In the genomic region with DNA sequence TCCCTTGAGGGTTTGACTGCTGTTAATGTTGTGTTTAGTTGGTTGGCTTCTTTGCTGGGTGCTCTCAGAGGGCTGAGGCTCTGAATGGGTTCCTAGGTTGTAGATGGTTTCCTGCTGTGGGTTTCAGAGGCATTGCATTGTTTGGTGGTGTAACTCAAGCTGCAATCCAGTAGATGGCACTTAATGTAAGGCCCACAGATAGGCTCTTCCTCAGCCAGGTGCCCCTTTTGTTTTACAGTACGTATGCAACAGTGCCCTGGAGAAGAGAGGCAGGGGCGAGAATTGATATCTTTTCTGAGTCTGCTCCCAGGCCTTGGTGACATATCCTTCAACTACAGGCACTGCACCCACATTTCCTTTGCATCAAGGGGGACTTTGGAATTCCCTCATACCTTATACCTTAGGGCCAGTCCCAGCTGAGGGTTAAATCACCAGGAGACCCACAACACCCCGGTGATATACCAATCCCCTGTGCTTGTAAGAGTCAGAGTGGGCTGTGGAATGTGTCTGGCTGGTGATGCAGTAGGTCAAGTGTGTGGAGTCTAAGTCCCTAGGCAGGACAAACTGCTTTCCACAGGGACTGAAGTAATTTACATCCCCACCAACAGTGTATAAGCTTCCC, we compare ENCODE assay signal across 9 cellular contexts. TPM values are rescaled to one million over a fixed set of nuclear protein-coding genes. Genes with fewer than 3 reads are reported as not detected.
DNase-seq lines count a peak whose midpoint lies in the region; TF ChIP-seq lines count a peak whose summit lies in the region.
"Had no signal": no experiment of that assay in that cellular context is flagged by ENCODE, and none has a peak within 500 bp of the region (broad histone marks: within the 10 kb centered on the region; RNA-seq: fewer than 3 reads in every experiment).

No MANE protein-coding gene starts in this region.

- H3K9ac ChIP-seq in GM23248: no peak overlapping the region

- H3K36me3 ChIP-seq in GM23248 (ENCODE audit: low read depth): no peaks in the 10 kb centered on the region

- no peaks in the 10 kb centered on the region for H3K9me3 ChIP-seq in GM23248 (ENCODE audit: low read depth)

- H3K4me3 ChIP-seq in GM23248 (no peak overlapping the region), retinal pigment epithelial cell (ENCODE audit: low read length) (no peak overlapping the region)

- H3K27me3 ChIP-seq in GM23248 (replicated peaks; ENCODE audit: insufficient read depth): peaks cover 38% of the 10 kb centered on the region

- H3F3A ChIP-seq in GM23248 (ENCODE audit: insufficient read depth): no peaks in the 10 kb centered on the region

- H3K4me1 ChIP-seq in GM23248 (ENCODE audit: insufficient read depth): no peaks in the 10 kb centered on the region

- DNase-seq in NCI-H1417 (lab: John Stamatoyannopoulos, UW) (peak in 2 of 3 experiments; percentile 14 to 62), NCI-H1417 treated with DMSO at 0.1 percent for 48 hours (lab: John Stamatoyannopoulos, UW) (no peak), GM23248 (peak; percentile 24), SW480 (ENCODE audit: low spot score) (peak; percentile 42), retinal pigment epithelial cell (ENCODE audit: low read depth) (no peak), CD1c-positive myeloid dendritic cell (ENCODE audit: extremely low spot score) (no peak), NCI-H446 treated with DMSO at 0.1 percent for 48 hours (lab: John Stamatoyannopoulos, UW) (no peak)

- no peaks in the 10 kb centered on the region for H3K79me2 ChIP-seq in GM23248 (ENCODE audit: insufficient read depth)

- no peak overlapping the region for H3K4me2 ChIP-seq in GM23248 (ENCODE audit: unreplicated experiment)

- no peaks in the 10 kb centered on the region for H3K9me2 ChIP-seq in GM23248 (ENCODE audit: insufficient read depth)

- no peak for TF ChIP-seq EP300 in Ishikawa (IDR thresholded peaks at IDR 0.05; ENCODE audit: borderline replicate concordance)

- in situ Hi-C loops in GM23248 (cut with MboI): no loop called here

- no peaks in the 10 kb centered on the region for H4K20me1 ChIP-seq in GM23248 (ENCODE audit: insufficient read depth)

- WGBS in GM23248 (ENCODE audit: low coverage in 1 of 2, low lambda C conversion rate in 2 of 2, missing lambda C conversion rate in 2 of 2), 2 experiments: 75 to 77% methylated on average over 3 of the region's 3 CpGs

- H2AFZ ChIP-seq in GM23248: no peak overlapping the region

- peak; percentile 47 for TF ChIP-seq RAD21 in Ishikawa (IDR thresholded peaks at IDR 0.05; ENCODE audit: low read depth)

- peak; percentile 30 for TF ChIP-seq CTCF in retinal pigment epithelial cell (conservative IDR thresholded peaks at IDR 0.05; ENCODE audit: low read depth, low read length)

- H3K27ac ChIP-seq in GM23248: no peak overlapping the region

TF ChIP-seq in Ishikawa, 13 proteins besides CTCF, POLR2A, EP300 and RAD21:
- TF ChIP-seq TEAD4 (IDR thresholded peaks at IDR 0.05): no peak
- TF ChIP-seq NFIC (IDR thresholded peaks at IDR 0.05): no peak
- no peak for TF ChIP-seq YY1 (IDR thresholded peaks at IDR 0.05; ENCODE audit: low read depth)
- TF ChIP-seq FOXM1 (IDR thresholded peaks at IDR 0.05; ENCODE audit: borderline replicate concordance, low read depth): no peak
- no peak for TF ChIP-seq CREB1 (IDR thresholded peaks at IDR 0.05; ENCODE audit: low read depth)
- TF ChIP-seq, protein P1, sequence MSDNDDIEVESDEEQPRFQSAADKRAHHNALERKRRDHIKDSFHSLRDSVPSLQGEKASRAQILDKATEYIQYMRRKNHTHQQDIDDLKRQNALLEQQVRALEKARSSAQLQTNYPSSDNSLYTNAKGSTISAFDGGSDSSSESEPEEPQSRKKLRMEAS (IDR thresholded peaks at IDR 0.05): no peak
- TF ChIP-seq TAF1 (IDR thresholded peaks at IDR 0.05; ENCODE audit: low read depth): no peak
- no peak for TF ChIP-seq EGR1 (IDR thresholded peaks at IDR 0.05)
- TF ChIP-seq CEBPB (IDR thresholded peaks at IDR 0.05): no peak
- TF ChIP-seq REST (IDR thresholded peaks at IDR 0.05; ENCODE audit: low read depth): no peak
- no peak for TF ChIP-seq ZBTB7A (IDR thresholded peaks at IDR 0.05; ENCODE audit: low read depth)
- TF ChIP-seq USF1 (IDR thresholded peaks at IDR 0.05): no peak
- no peak for TF ChIP-seq TCF12 (IDR thresholded peaks at IDR 0.05; ENCODE audit: low read depth)

RNA-seq across cellular contexts. Expression of gene UGT3A2, which starts 7.0 kb away (rescaled TPM):
- total RNA-seq in GM23248 (2014; rRNA removed; shearing (Covaris generic)): not detected in 2 replicates
- not detected in 2 replicates for polyA plus RNA-seq in GM23248 (2016; fragmentation: Nextera tagmentation; extraction: Ambion mirVana)
- total RNA-seq: CD4-positive, alpha-beta memory T cell had no signal

Comparison
In these comparisons a context has a peak if more than half of its experiments do, and no peak if none do; other contexts are left out.
1. DNase-seq: peak in NCI-H1417 (2 of 3), GM23248 (single experiment) and SW480 (single experiment); none in NCI-H1417 treated with DMSO at 0.1 percent for 48 hours (single experiment), retinal pigment epithelial cell (single experiment), CD1c-positive myeloid dendritic cell (single experiment) and NCI-H446 treated with DMSO at 0.1 percent for 48 hours (single experiment).